In the genomic region with DNA sequence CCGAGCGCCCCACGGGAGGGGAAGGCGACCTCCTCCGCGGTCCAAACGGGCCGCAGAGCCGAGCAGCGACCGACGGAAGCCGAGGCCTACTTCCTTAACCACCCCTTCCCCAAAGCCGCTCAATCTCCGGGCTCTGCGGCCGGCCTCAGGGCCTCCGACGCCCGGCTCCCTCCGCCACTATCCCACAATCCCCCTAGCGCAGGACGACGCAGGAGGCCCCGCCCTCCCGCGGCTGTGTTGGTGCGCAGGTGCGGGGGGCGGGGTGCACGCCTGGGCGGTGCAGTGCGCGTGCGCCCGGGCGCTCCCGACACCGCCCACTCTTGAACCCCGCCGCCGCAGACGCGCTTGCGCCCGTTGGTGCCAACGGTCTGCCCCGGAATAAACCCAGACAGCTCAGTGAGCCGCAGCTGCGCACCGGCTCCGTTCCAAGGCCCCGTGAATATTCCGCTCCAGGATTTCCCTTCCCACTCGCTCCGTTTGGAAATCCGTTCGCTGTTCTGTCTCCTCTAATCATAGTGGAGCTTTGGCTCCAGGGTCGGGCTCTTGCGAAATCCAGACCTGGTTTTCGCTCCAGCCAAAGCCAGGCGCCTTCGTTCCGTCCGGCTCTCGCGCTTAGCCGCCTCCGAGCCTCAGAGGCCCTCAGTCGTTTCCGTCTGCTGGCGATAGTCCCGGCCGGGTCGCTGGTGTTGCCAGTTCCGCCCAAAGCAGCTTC, we compare ENCODE assay signal across 1 cellular context.
TF ChIP-seq lines count a peak whose summit lies in the region.

A gene with protein sequence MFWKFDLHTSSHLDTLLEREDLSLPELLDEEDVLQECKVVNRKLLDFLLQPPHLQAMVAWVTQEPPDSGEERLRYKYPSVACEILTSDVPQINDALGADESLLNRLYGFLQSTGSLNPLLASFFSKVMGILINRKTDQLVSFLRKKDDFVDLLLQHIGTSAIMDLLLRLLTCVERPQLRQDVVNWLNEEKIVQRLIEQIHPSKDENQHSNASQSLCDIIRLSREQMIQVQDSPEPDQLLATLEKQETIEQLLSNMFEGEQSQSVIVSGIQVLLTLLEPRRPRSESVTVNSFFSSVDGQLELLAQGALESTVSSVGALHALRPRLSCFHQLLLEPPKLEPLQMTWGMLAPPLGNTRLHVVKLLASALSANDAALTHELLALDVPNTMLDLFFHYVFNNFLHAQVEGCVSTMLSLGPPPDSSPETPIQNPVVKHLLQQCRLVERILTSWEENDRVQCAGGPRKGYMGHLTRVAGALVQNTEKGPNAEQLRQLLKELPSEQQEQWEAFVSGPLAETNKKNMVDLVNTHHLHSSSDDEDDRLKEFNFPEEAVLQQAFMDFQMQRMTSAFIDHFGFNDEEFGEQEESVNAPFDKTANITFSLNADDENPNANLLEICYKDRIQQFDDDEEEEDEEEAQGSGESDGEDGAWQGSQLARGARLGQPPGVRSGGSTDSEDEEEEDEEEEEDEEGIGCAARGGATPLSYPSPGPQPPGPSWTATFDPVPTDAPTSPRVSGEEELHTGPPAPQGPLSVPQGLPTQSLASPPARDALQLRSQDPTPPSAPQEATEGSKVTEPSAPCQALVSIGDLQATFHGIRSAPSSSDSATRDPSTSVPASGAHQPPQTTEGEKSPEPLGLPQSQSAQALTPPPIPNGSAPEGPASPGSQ (minus strand): TSS at position 190 of the 712 bp plus-strand sequence. CDS start 11,914 bp downstream, outside the sequence.

TF ChIP-seq in K562, 482 proteins besides CTCF, POLR2A, EP300 and RAD21 (continued from another document and continues in another):
- no peak for TF ChIP-seq SAP30 (IDR thresholded peaks at IDR 0.05; ENCODE audit: borderline replicate concordance, insufficient read depth, low read depth, low read length, poor library complexity, severe bottlenecking)
- TF ChIP-seq SMAD4 (CRISPR knock-in tag; conservative IDR thresholded peaks at IDR 0.05): peak; percentile 100
- TF ChIP-seq, protein P1, sequence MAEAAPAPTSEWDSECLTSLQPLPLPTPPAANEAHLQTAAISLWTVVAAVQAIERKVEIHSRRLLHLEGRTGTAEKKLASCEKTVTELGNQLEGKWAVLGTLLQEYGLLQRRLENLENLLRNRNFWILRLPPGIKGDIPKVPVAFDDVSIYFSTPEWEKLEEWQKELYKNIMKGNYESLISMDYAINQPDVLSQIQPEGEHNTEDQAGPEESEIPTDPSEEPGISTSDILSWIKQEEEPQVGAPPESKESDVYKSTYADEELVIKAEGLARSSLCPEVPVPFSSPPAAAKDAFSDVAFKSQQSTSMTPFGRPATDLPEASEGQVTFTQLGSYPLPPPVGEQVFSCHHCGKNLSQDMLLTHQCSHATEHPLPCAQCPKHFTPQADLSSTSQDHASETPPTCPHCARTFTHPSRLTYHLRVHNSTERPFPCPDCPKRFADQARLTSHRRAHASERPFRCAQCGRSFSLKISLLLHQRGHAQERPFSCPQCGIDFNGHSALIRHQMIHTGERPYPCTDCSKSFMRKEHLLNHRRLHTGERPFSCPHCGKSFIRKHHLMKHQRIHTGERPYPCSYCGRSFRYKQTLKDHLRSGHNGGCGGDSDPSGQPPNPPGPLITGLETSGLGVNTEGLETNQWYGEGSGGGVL (CRISPR knock-in tag; IDR thresholded peaks at IDR 0.05): no peak
- peak; percentile 91 for TF ChIP-seq L3MBTL2 (IDR thresholded peaks at IDR 0.05)
- peak; percentile 72; the same call in 1 of the 2 replicates for TF ChIP-seq MEF2D (tag; conservative IDR thresholded peaks at IDR 0.05; ENCODE audit: low read depth)
- 0 out of 2 replicates have a peak, but pooled peaks have one; percentile 72 for TF ChIP-seq KDM2B (CRISPR knock-in tag; IDR thresholded peaks at IDR 0.05)
- TF ChIP-seq, protein P2, sequence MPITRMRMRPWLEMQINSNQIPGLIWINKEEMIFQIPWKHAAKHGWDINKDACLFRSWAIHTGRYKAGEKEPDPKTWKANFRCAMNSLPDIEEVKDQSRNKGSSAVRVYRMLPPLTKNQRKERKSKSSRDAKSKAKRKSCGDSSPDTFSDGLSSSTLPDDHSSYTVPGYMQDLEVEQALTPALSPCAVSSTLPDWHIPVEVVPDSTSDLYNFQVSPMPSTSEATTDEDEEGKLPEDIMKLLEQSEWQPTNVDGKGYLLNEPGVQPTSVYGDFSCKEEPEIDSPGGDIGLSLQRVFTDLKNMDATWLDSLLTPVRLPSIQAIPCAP (CRISPR knock-in tag; IDR thresholded peaks at IDR 0.05; ENCODE audit: borderline replicate concordance): no peak
- TF ChIP-seq HDAC3 (IDR thresholded peaks at IDR 0.05; ENCODE audit: borderline replicate concordance, partially characterized antibody): peak; percentile 99
- peak; percentile 61 for TF ChIP-seq CBFA2T3 (IDR thresholded peaks at IDR 0.05)
- TF ChIP-seq, protein P3, sequence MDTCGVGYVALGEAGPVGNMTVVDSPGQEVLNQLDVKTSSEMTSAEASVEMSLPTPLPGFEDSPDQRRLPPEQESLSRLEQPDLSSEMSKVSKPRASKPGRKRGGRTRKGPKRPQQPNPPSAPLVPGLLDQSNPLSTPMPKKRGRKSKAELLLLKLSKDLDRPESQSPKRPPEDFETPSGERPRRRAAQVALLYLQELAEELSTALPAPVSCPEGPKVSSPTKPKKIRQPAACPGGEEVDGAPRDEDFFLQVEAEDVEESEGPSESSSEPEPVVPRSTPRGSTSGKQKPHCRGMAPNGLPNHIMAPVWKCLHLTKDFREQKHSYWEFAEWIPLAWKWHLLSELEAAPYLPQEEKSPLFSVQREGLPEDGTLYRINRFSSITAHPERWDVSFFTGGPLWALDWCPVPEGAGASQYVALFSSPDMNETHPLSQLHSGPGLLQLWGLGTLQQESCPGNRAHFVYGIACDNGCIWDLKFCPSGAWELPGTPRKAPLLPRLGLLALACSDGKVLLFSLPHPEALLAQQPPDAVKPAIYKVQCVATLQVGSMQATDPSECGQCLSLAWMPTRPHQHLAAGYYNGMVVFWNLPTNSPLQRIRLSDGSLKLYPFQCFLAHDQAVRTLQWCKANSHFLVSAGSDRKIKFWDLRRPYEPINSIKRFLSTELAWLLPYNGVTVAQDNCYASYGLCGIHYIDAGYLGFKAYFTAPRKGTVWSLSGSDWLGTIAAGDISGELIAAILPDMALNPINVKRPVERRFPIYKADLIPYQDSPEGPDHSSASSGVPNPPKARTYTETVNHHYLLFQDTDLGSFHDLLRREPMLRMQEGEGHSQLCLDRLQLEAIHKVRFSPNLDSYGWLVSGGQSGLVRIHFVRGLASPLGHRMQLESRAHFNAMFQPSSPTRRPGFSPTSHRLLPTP (IDR thresholded peaks at IDR 0.05; ENCODE audit: borderline replicate concordance, extremely low read depth, insufficient read length): no peak
- TF ChIP-seq, protein P4, sequence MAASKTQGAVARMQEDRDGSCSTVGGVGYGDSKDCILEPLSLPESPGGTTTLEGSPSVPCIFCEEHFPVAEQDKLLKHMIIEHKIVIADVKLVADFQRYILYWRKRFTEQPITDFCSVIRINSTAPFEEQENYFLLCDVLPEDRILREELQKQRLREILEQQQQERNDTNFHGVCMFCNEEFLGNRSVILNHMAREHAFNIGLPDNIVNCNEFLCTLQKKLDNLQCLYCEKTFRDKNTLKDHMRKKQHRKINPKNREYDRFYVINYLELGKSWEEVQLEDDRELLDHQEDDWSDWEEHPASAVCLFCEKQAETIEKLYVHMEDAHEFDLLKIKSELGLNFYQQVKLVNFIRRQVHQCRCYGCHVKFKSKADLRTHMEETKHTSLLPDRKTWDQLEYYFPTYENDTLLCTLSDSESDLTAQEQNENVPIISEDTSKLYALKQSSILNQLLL (CRISPR knock-in tag; IDR thresholded peaks at IDR 0.05; ENCODE audit: borderline replicate concordance): no peak
- TF ChIP-seq ZNF785 (CRISPR knock-in tag; IDR thresholded peaks at IDR 0.05): no peak
- TF ChIP-seq, protein P5, sequence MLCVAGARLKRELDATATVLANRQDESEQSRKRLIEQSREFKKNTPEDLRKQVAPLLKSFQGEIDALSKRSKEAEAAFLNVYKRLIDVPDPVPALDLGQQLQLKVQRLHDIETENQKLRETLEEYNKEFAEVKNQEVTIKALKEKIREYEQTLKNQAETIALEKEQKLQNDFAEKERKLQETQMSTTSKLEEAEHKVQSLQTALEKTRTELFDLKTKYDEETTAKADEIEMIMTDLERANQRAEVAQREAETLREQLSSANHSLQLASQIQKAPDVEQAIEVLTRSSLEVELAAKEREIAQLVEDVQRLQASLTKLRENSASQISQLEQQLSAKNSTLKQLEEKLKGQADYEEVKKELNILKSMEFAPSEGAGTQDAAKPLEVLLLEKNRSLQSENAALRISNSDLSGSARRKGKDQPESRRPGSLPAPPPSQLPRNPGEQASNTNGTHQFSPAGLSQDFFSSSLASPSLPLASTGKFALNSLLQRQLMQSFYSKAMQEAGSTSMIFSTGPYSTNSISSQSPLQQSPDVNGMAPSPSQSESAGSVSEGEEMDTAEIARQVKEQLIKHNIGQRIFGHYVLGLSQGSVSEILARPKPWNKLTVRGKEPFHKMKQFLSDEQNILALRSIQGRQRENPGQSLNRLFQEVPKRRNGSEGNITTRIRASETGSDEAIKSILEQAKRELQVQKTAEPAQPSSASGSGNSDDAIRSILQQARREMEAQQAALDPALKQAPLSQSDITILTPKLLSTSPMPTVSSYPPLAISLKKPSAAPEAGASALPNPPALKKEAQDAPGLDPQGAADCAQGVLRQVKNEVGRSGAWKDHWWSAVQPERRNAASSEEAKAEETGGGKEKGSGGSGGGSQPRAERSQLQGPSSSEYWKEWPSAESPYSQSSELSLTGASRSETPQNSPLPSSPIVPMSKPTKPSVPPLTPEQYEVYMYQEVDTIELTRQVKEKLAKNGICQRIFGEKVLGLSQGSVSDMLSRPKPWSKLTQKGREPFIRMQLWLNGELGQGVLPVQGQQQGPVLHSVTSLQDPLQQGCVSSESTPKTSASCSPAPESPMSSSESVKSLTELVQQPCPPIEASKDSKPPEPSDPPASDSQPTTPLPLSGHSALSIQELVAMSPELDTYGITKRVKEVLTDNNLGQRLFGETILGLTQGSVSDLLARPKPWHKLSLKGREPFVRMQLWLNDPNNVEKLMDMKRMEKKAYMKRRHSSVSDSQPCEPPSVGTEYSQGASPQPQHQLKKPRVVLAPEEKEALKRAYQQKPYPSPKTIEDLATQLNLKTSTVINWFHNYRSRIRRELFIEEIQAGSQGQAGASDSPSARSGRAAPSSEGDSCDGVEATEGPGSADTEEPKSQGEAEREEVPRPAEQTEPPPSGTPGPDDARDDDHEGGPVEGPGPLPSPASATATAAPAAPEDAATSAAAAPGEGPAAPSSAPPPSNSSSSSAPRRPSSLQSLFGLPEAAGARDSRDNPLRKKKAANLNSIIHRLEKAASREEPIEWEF (CRISPR knock-in tag; IDR thresholded peaks at IDR 0.05): no peak
- peak; percentile 97 for TF ChIP-seq NUFIP1 (IDR thresholded peaks at IDR 0.05; ENCODE audit: partially characterized antibody)
- peak; percentile 46; the same call in 1 of the 2 replicates for TF ChIP-seq ZNF263 (CRISPR knock-in tag; IDR thresholded peaks at IDR 0.05; ENCODE audit: borderline replicate concordance)
- peak; percentile 24 to 82; a peak in 3 of 4 replicates for TF ChIP-seq ARNT (IDR thresholded peaks at IDR 0.05)
- TF ChIP-seq SRSF1 (IDR thresholded peaks at IDR 0.05; ENCODE audit: low read depth, low read length): no peak
- TF ChIP-seq, protein P6, sequence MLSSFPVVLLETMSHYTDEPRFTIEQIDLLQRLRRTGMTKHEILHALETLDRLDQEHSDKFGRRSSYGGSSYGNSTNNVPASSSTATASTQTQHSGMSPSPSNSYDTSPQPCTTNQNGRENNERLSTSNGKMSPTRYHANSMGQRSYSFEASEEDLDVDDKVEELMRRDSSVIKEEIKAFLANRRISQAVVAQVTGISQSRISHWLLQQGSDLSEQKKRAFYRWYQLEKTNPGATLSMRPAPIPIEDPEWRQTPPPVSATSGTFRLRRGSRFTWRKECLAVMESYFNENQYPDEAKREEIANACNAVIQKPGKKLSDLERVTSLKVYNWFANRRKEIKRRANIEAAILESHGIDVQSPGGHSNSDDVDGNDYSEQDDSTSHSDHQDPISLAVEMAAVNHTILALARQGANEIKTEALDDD (IDR thresholded peaks at IDR 0.05): peak; percentile 45; the same call in 1 of the 2 replicates
- TF ChIP-seq STAT5B (CRISPR knock-in tag; IDR thresholded peaks at IDR 0.05): no peak
- no peak for TF ChIP-seq PHB (CRISPR knock-in tag; IDR thresholded peaks at IDR 0.05)
- no peak for TF ChIP-seq SREBF2 (CRISPR knock-in tag; IDR thresholded peaks at IDR 0.05)
- no peak for TF ChIP-seq ZNF23 (CRISPR knock-in tag; IDR thresholded peaks at IDR 0.05)
- TF ChIP-seq, protein P7, sequence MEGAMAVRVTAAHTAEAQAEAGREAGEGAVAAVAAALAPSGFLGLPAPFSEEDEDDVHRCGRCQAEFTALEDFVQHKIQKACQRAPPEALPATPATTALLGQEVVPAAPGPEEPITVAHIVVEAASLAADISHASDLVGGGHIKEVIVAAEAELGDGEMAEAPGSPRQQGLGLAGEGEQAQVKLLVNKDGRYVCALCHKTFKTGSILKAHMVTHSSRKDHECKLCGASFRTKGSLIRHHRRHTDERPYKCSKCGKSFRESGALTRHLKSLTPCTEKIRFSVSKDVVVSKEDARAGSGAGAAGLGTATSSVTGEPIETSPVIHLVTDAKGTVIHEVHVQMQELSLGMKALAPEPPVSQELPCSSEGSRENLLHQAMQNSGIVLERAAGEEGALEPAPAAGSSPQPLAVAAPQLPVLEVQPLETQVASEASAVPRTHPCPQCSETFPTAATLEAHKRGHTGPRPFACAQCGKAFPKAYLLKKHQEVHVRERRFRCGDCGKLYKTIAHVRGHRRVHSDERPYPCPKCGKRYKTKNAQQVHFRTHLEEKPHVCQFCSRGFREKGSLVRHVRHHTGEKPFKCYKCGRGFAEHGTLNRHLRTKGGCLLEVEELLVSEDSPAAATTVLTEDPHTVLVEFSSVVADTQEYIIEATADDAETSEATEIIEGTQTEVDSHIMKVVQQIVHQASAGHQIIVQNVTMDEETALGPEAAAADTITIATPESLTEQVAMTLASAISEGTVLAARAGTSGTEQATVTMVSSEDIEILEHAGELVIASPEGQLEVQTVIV (CRISPR knock-in tag; IDR thresholded peaks at IDR 0.05; ENCODE audit: borderline replicate concordance): no peak
- TF ChIP-seq, protein P8, sequence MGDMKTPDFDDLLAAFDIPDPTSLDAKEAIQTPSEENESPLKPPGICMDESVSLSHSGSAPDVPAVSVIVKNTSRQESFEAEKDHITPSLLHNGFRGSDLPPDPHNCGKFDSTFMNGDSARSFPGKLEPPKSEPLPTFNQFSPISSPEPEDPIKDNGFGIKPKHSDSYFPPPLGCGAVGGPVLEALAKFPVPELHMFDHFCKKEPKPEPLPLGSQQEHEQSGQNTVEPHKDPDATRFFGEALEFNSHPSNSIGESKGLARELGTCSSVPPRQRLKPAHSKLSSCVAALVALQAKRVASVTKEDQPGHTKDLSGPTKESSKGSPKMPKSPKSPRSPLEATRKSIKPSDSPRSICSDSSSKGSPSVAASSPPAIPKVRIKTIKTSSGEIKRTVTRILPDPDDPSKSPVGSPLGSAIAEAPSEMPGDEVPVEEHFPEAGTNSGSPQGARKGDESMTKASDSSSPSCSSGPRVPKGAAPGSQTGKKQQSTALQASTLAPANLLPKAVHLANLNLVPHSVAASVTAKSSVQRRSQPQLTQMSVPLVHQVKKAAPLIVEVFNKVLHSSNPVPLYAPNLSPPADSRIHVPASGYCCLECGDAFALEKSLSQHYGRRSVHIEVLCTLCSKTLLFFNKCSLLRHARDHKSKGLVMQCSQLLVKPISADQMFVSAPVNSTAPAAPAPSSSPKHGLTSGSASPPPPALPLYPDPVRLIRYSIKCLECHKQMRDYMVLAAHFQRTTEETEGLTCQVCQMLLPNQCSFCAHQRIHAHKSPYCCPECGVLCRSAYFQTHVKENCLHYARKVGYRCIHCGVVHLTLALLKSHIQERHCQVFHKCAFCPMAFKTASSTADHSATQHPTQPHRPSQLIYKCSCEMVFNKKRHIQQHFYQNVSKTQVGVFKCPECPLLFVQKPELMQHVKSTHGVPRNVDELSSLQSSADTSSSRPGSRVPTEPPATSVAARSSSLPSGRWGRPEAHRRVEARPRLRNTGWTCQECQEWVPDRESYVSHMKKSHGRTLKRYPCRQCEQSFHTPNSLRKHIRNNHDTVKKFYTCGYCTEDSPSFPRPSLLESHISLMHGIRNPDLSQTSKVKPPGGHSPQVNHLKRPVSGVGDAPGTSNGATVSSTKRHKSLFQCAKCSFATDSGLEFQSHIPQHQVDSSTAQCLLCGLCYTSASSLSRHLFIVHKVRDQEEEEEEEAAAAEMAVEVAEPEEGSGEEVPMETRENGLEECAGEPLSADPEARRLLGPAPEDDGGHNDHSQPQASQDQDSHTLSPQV (IDR thresholded peaks at IDR 0.05): no peak; the same call in none of the 2 replicates
- TF ChIP-seq SAFB (IDR thresholded peaks at IDR 0.05; ENCODE audit: borderline replicate concordance, low read depth, low read length): peak; percentile 18
